In the genomic region with DNA sequence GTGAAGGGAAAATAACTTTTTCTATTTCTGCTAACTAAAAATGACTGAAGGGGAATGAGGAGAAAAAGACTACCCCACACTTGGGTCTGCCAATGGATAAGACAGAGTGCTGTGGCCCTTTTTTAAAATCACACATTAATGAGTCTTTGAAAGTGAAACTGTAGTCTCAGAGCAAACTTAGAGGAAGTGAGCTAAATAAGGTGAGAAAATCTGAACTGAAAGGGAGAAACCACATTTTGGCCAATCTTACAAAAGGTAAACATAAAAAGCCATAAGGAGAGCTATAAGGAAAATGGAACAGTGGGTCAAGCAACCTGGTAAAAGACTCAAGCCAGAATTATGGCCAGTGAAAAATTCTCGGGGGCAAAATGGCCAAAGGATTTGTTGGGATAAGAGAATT, we compare ENCODE assay signal across 12 cellular contexts.
DNase-seq lines count a peak whose midpoint lies in the region; ATAC-seq and TF ChIP-seq lines count a peak whose summit lies in the region.
"Had no signal": no experiment of that assay in that cellular context is flagged by ENCODE, and none has a peak within 500 bp of the region (broad histone marks: within the 10 kb centered on the region; RNA-seq: fewer than 3 reads in every experiment).

No MANE protein-coding gene starts in this region.

- TF ChIP-seq POLR2A in GM18505 (IDR thresholded peaks at IDR 0.05; ENCODE audit: borderline replicate concordance, extremely low read depth, insufficient read depth, insufficient read length) = no peak

- no peak overlapping the region for H2AFZ ChIP-seq in hepatocyte

- H3K4me2 ChIP-seq in hepatocyte = no peak overlapping the region

- TF ChIP-seq CTCF in GM20000 (IDR thresholded peaks at IDR 0.05; ENCODE audit: extremely low read depth, missing control alignments) (no peak), hepatocyte (IDR thresholded peaks at IDR 0.05; ENCODE audit: poor library complexity) (no peak)

- H3K27ac ChIP-seq in substantia nigra (ENCODE audit: low read depth, low read length, poor library complexity, severe bottlenecking) = no peak overlapping the region
- H3K27ac ChIP-seq in hepatocyte = no peak overlapping the region
- H3K27ac ChIP-seq: ascending aorta, SK-N-MC had no signal

- H3K4me1 ChIP-seq in hepatocyte (ENCODE audit: insufficient read depth) = no peaks in the 10 kb centered on the region
- H3K4me1 ChIP-seq: ascending aorta had no signal

- no peaks in the 10 kb centered on the region for H4K20me1 ChIP-seq in hepatocyte (ENCODE audit: insufficient read depth, poor library complexity, severe bottlenecking)

- no peaks in the 10 kb centered on the region for H3K9me3 ChIP-seq in hepatocyte (ENCODE audit: low read depth)
- H3K9me3 ChIP-seq: ascending aorta had no signal

- no peaks in the 10 kb centered on the region for H3K36me3 ChIP-seq in hepatocyte (replicated peaks; ENCODE audit: insufficient read depth, low read depth)
- H3K36me3 ChIP-seq: ascending aorta had no signal

- no peak overlapping the region for H3K4me3 ChIP-seq in hepatocyte
- H3K4me3 ChIP-seq: ascending aorta, SK-N-MC had no signal

- 71% methylated on average over 1 of the region's 1 CpG for WGBS in hepatocyte (ENCODE audit: low lambda C conversion rate, missing lambda C conversion rate)

- no peaks in the 10 kb centered on the region for H3K27me3 ChIP-seq in hepatocyte
- H3K27me3 ChIP-seq: ascending aorta had no signal

- peak; percentile 4 for DNase-seq in GM20000 (ENCODE audit: low spot score)
- no peak for DNase-seq in activated CD4-positive, alpha-beta T cell treated with anti-CD3 and anti-CD28 coated beads, Interleukin-2, amount 50 U/mL, for 4 hours
- DNase-seq in substantia nigra (lab: John Stamatoyannopoulos, UW) = no peak
- no peak for DNase-seq in hepatocyte (ENCODE audit: low spot score)
- DNase-seq in epidermal melanocyte (ENCODE audit: insufficient read length, low spot score) = no peak
- DNase-seq: foreskin melanocyte; NK-92 treated with Interleukin-12 subunit alpha and Interleukin-12 subunit beta, amount 100 ng/mL, for 24 hours had no signal

- no peaks in the 10 kb centered on the region for H3K9me2 ChIP-seq in hepatocyte (replicated peaks; ENCODE audit: insufficient read depth)

- peak; percentile 90 for ATAC-seq in GM18505 (IDR thresholded peaks at IDR 0.05; ENCODE audit: unreplicated experiment)
- peak; percentile 77 for ATAC-seq in HG02884 (IDR thresholded peaks at IDR 0.05; ENCODE audit: unreplicated experiment)
- ATAC-seq in HG03460 (IDR thresholded peaks at IDR 0.05; ENCODE audit: unreplicated experiment) = peak; percentile 96

- H3K79me2 ChIP-seq in hepatocyte = no peaks in the 10 kb centered on the region
